ENCODE assay signal across 28 cellular contexts in genomic region chr5:133065482-133065881, GRCh38. TPM values are rescaled to one million over a fixed set of nuclear protein-coding genes. Genes with fewer than 3 reads are reported as not detected.
DNase-seq lines count a peak whose midpoint lies in the region; ATAC-seq, FAIRE-seq and TF ChIP-seq lines count a peak whose summit lies in the region.
"Had no signal": no experiment of that assay in that cellular context is flagged by ENCODE, and none has a peak within 500 bp of the region (broad histone marks: within the 10 kb centered on the region; RNA-seq: fewer than 3 reads in every experiment).

No MANE protein-coding gene starts in this region.

- peaks cover 0 to 34% (median 15%) of the 10 kb centered on the region in 9 donors for H3K4me1 ChIP-seq in heart right ventricle
- H3K4me1 ChIP-seq in mucosa of descending colon (ENCODE audit: low read depth): peaks cover 5% of the 10 kb centered on the region

- ATAC-seq in left ventricle myocardium superior (peak; percentile 22), heart right ventricle (no peak), mucosa of descending colon (peak; percentile 63), GM19324 (IDR thresholded peaks at IDR 0.05; ENCODE audit: low FRiP score, unreplicated experiment) (no peak)
- ATAC-seq: activated CD8-positive, alpha-beta T cell treated with anti-CD3 and anti-CD28 coated beads for 36 hours; HepG2; SK-N-SH treated with all-trans-retinoic acid at 6 μM for 48 hours had no signal

- H3K36me3 ChIP-seq in heart right ventricle: peaks cover 0 to 60% (median 18%) of the 10 kb centered on the region in 9 donors
- peaks cover 59% of the 10 kb centered on the region for H3K36me3 ChIP-seq in WERI-Rb-1
- H3K36me3 ChIP-seq in mucosa of descending colon (ENCODE audit: low read depth): no peaks in the 10 kb centered on the region

- WGBS in heart right ventricle, 2 donors: 87 to 88% methylated on average over 1 of the region's 1 CpG

- no peaks in the 10 kb centered on the region for H3K9me3 ChIP-seq in heart right ventricle
- H3K9me3 ChIP-seq in WERI-Rb-1 (ENCODE audit: severe bottlenecking): no peaks in the 10 kb centered on the region
- H3K9me3 ChIP-seq in mucosa of descending colon: no peaks in the 10 kb centered on the region
- H3K9me3 ChIP-seq: upper lobe of left lung had no signal

- intact Hi-C loops in left ventricle myocardium superior (cut with micrococcal nuclease): no loop called here
- intact Hi-C loops in heart right ventricle (cut with DNase I): no loop called here
- intact Hi-C loops in mucosa of descending colon (cut with DNase I, micrococcal nuclease): no loop called here

- FAIRE-seq in RCC 7860 (lab: Jason Lieb, UNC): no peak
- FAIRE-seq: GM18507, H54, HepG2 had no signal

- H3K27ac ChIP-seq in heart right ventricle: no peak overlapping the region
- no peak overlapping the region; the same call in 1 of the 2 replicates for H3K27ac ChIP-seq in WERI-Rb-1
- H3K27ac ChIP-seq: upper lobe of left lung had no signal

- TF ChIP-seq CTCF in heart right ventricle (IDR thresholded peaks at IDR 0.05) (no peak), WERI-Rb-1 (IDR thresholded peaks at IDR 0.05; ENCODE audit: low read depth, low read length) (no peak), mucosa of descending colon (IDR thresholded peaks at IDR 0.05) (no peak)

- H3K27me3 ChIP-seq in heart right ventricle (no peaks in the 10 kb centered on the region), WERI-Rb-1 (ENCODE audit: insufficient read depth, low read depth, severe bottlenecking) (no peaks in the 10 kb centered on the region)
- H3K27me3 ChIP-seq: upper lobe of left lung had no signal

- H3K4me3 ChIP-seq in heart right ventricle: no peak overlapping the region
- no peak overlapping the region for H3K4me3 ChIP-seq in WERI-Rb-1 (ENCODE audit: low read depth, low read length)
- no peak overlapping the region for H3K4me3 ChIP-seq in mucosa of descending colon
- H3K4me3 ChIP-seq: lung, upper lobe of left lung had no signal

- no peak for DNase-seq in left ventricle myocardium superior
- DNase-seq in heart right ventricle: no peak
- DNase-seq in WERI-Rb-1: peak; percentile 28
- no peak for DNase-seq in mucosa of descending colon
- DNase-seq in germinal center (ENCODE audit: low spot score): no peak
- DNase-seq in RCC 7860 (ENCODE audit: low spot score): no peak
- DNase-seq in globus pallidus (ENCODE audit: low spot score): no peak
- DNase-seq: activated B cell treated with CpG ODN at 0.5 μM for 24 hours; activated CD8-positive, alpha-beta T cell treated with anti-CD3 and anti-CD28 coated beads for 36 hours; activated naive CD4-positive, alpha-beta T cell treated with Interleukin-2 at 50 U/mL for 16 hours; activated T-cell treated with anti-CD3 and anti-CD28 coated beads for 4 hours; amygdala; C1 segment of cervical spinal cord; dermis blood vessel endothelial cell; GDM1; islet precursor cell; NCI-H2107; NCI-H446 treated with DMSO at 0.1 percent for 48 hours; occipital lobe; retina; stimulated activated CD4-positive, alpha-beta T cell treated with anti-CD3 and anti-CD28 coated beads, Interleukin-4, amount 100 ng/mL, for 24 hours; upper lobe of left lung had no signal

RNA-seq across cellular contexts. Expression of gene HSPA4, which starts 13.7 kb away (rescaled TPM):
- total RNA-seq in left ventricle myocardium superior (74.3 TPM), heart right ventricle (100 to 1,000 TPM in 6 of 10 donors, 10 to 100 TPM in 4; 79.6 to 156 (median 111) TPM), mucosa of descending colon (10 to 100 TPM; 64.1 to 77.2 (median 72.9) TPM)
- polyA plus RNA-seq in heart right ventricle: 100 to 1,000 TPM in 1 of 2 donors, 10 to 100 TPM in 1; 44.9 to 179 TPM

RNA-seq across cellular contexts. Expression of gene ZCCHC10, which starts 39.1 kb away (rescaled TPM):
- total RNA-seq in left ventricle myocardium superior: 16.7 TPM
- 10 to 100 TPM; 12.2 to 22.4 (median 19.4) TPM for total RNA-seq in heart right ventricle
- polyA plus RNA-seq in heart right ventricle: 10 to 100 TPM; 15.4 to 29.9 TPM
- total RNA-seq in mucosa of descending colon: 10 to 100 TPM; 20.4 to 35.0 (median 29.2) TPM

Comparison
In these comparisons a context has a peak if more than half of its experiments do, and no peak if none do; other contexts are left out.
1. ATAC-seq: peak in left ventricle myocardium superior (single experiment) and mucosa of descending colon (single experiment); none in heart right ventricle (0 of 8) and GM19324 (single experiment).